ENCODE assay signal across 20 cellular contexts in the genomic region with DNA sequence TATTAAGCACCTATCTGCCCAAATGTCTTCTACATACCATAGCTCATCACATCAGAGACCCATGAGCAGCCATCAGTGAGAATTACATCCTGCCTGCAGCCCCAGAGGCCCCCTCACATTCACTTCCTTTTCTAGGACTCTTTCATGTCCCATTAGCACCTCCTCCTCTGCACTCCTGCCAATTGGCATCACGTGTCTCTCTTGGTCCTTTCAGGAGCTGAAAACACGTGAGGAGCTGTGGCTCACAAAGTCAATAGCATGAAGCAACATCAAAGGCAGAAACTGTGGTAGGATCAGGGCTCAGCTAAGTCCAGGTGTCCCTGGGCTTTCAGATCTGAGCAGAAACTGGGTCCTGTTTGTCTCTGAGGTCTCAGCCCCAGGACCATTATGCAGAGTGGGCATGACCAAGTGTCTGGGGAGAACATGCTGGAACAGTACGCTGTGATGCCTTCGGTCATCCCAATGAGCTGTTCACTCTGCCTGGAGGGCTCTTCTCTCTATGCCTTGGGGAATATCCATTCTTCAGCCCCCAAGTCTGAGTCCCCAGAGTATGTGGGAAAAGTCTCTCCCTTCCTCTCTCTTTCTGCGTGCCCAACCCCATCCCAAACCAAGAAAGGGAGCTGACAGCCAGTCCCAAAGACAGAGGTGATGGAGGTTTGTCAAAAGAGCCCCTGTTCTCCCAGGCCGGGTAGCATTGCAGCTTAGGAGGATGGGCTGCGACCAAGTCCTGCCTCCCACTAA.
DNase-seq lines count a peak whose midpoint lies in the region; ATAC-seq, FAIRE-seq and TF ChIP-seq lines count a peak whose summit lies in the region.
"Had no signal": no experiment of that assay in that cellular context is flagged by ENCODE, and none has a peak within 500 bp of the region (broad histone marks: within the 10 kb centered on the region; RNA-seq: fewer than 3 reads in every experiment).

No MANE protein-coding gene starts in this region.

- SMC1A ChIA-PET in GM12878 (lab: Charles Lee; ENCODE audit: uncharacterized antibody, unreplicated experiment), result no interaction called here

- no peak overlapping the region for H3K9ac ChIP-seq in GM12878 (ENCODE audit: control insufficient read depth, insufficient read depth, low read length)

- CTCF ChIA-PET in GM12878 (lab: Yijun Ruan, JAX), result no interaction called here
- CTCF ChIA-PET in HEK293T (lab: Yijun Ruan, JAX), result no interaction called here

- RAD21 ChIA-PET in GM12878 (lab: Charles Lee; ENCODE audit: unreplicated experiment), result no interaction called here

- DNase-seq in GM12891 (ENCODE audit: insufficient read length, low spot score) (no peak), NAMALWA (ENCODE audit: low spot score) (peak; percentile 13), GM12878 (ENCODE audit: low read depth, low spot score) (no peak), neural crest cell (ENCODE audit: low read depth, low spot score) (no peak), HEK293T (ENCODE audit: extremely low spot score) (no peak), sciatic nerve (ENCODE audit: low spot score) (no peak)
- DNase-seq: activated CD8-positive, alpha-beta T cell treated with anti-CD3 and anti-CD28 coated beads, Interleukin-2, amount 10 ng/mL, durations not matched to agents 7 days and 5 days; activated effector memory CD4-positive, alpha-beta T cell treated with Interleukin-2 at 50 U/mL for 16 hours; CD8-positive, alpha-beta T cell; immature natural killer cell; NCI-H1436 treated with DMSO at 0.1 percent for 48 hours; NCI-H82; sigmoid colon; stimulated activated CD4-positive, alpha-beta T cell treated with anti-CD3 and anti-CD28 coated beads, Interleukin-4, amount 100 ng/mL, for 24 hours; stimulated activated naive B cell treated with anti-CD40 and anti-IgM and Interleukin-4, amounts not matched to agents 10 μg/mL and 1 μg/mL and 100 μg/mL, for 72 hours; uterus had no signal

- in situ Hi-C loops in GM12878 (cut with MboI), result no loop called here

- no peaks in the 10 kb centered on the region for H4K20me1 ChIP-seq in GM12878 (ENCODE audit: control insufficient read depth, insufficient read depth)

- ATAC-seq in GM12878 (no peak; the same call in 2 of the 3 replicates), sciatic nerve (no peak), GM18519 (IDR thresholded peaks at IDR 0.05; ENCODE audit: low FRiP score, unreplicated experiment) (no peak)
- ATAC-seq: activated CD8-positive, alpha-beta T cell treated with anti-CD3 and anti-CD28 coated beads, Interleukin-2, amount 10 ng/mL, durations not matched to agents 7 days and 5 days; CD8-positive, alpha-beta T cell; gastroesophageal sphincter; stimulated activated naive B cell treated with anti-CD40 and anti-IgM and Interleukin-4, amounts not matched to agents 10 μg/mL and 1 μg/mL and 100 μg/mL, for 72 hours had no signal

- no peaks in the 10 kb centered on the region for H3K27me3 ChIP-seq in GM12878 (replicated peaks in 1 of 2; ENCODE audit: control insufficient read depth in 2 of 2, insufficient read depth in 2 of 2, low read length in 1 of 2)
- H3K27me3 ChIP-seq: gastroesophageal sphincter, neutrophil, sigmoid colon, SJSA1, uterus had no signal

- intact Hi-C loops in GM12878 (cut with micrococcal nuclease; ENCODE audit: unreplicated experiment), result no loop called here
- intact Hi-C loops in sciatic nerve (cut with DNase I), result no loop called here

- no peak for TF ChIP-seq EP300 in GM12878 (IDR thresholded peaks at IDR 0.05; ENCODE audit: borderline replicate concordance in 1 of 2, control insufficient read depth in 1 of 2, low read depth in 2 of 2, low read length in 2 of 2)

- no peaks in the 10 kb centered on the region for H3K9me3 ChIP-seq in GM12878 (replicated peaks; ENCODE audit: control insufficient read depth, insufficient read depth, low read length)
- H3K9me3 ChIP-seq: gastroesophageal sphincter, neutrophil, SJSA1, uterus had no signal

- no peak overlapping the region for H3K4me3 ChIP-seq in GM12878
- H3K4me3 ChIP-seq: gastroesophageal sphincter, sigmoid colon, SJSA1, uterus had no signal

- H3K27ac Mint-ChIP-seq in neural crest cell (ENCODE audit: unreplicated experiment), result peak overlapping the region; percentile 21
- H3K27ac Mint-ChIP-seq: activated CD8-positive, alpha-beta T cell treated with anti-CD3 and anti-CD28 coated beads, Interleukin-2, amount 10 ng/mL, durations not matched to agents 7 days and 5 days; CD8-positive, alpha-beta T cell; stimulated activated naive B cell treated with anti-CD40 and anti-IgM and Interleukin-4, amounts not matched to agents 10 μg/mL and 1 μg/mL and 100 μg/mL, for 72 hours had no signal

- POLR2A ChIA-PET in GM12878 (lab: Charles Lee), result no interaction called here
- POLR2A ChIA-PET in HEK293T (lab: Yijun Ruan, JAX), result no interaction called here

- no peaks in the 10 kb centered on the region for H3K4me1 ChIP-seq in GM12878 (ENCODE audit: control insufficient read depth, insufficient read depth, low read length)
- H3K4me1 ChIP-seq: gastroesophageal sphincter, sigmoid colon, SJSA1, uterus had no signal

- TF ChIP-seq CTCF in GM12878 (IDR thresholded peaks at IDR 0.05 in 2 of 3, conservative IDR thresholded peaks at IDR 0.05 in 1 of 3; ENCODE audit: control insufficient read depth in 2 of 3, extremely low read depth in 1 of 3, insufficient read depth in 1 of 3, low read depth in 3 of 3, low read length in 3 of 3), result no peak
- TF ChIP-seq CTCF in neural crest cell (conservative IDR thresholded peaks at IDR 0.05), result no peak

- TF ChIP-seq POLR2A in GM12891 (IDR thresholded peaks at IDR 0.05; ENCODE audit: low read depth, low read length), result no peak
- TF ChIP-seq POLR2A in GM12878 (IDR thresholded peaks at IDR 0.05; ENCODE audit: low read depth, low read length), result no peak

- no peak for FAIRE-seq in GM12891 (lab: Jason Lieb, UNC)
- FAIRE-seq in GM12878 (lab: Jason Lieb, UNC), result no peak

- no peak overlapping the region for H3K27ac ChIP-seq in GM12878 (ENCODE audit: control insufficient read depth, insufficient read depth)
- H3K27ac ChIP-seq: gastroesophageal sphincter, neutrophil, sigmoid colon, SJSA1, uterus had no signal

- BruUV-seq in GM12878 (replicated peaks; lab: Mats Ljungman, UMichigan), result no TSS peak

- H3K36me3 ChIP-seq in GM12878 (ENCODE audit: control insufficient read depth in 2 of 2, insufficient read depth in 2 of 2, low read length in 1 of 2), result no peaks in the 10 kb centered on the region
- H3K36me3 ChIP-seq: gastroesophageal sphincter, neutrophil, sigmoid colon, SJSA1, uterus had no signal

- H3K4me1 Mint-ChIP-seq in neural crest cell, result peaks cover 14% of the 10 kb centered on the region
- H3K4me1 Mint-ChIP-seq: immature natural killer cell had no signal

- H2AFZ ChIP-seq in GM12878 (ENCODE audit: control insufficient read depth, low read depth, low read length), result no peak overlapping the region

- no peak overlapping the region for H3K4me2 ChIP-seq in GM12878 (ENCODE audit: control insufficient read depth, insufficient read depth)

- no peak overlapping the region for H3K4me3 Mint-ChIP-seq in neural crest cell
- H3K4me3 Mint-ChIP-seq: activated CD8-positive, alpha-beta T cell treated with anti-CD3 and anti-CD28 coated beads, Interleukin-2, amount 10 ng/mL, durations not matched to agents 7 days and 5 days; CD8-positive, alpha-beta T cell; immature natural killer cell; stimulated activated naive B cell treated with anti-CD40 and anti-IgM and Interleukin-4, amounts not matched to agents 10 μg/mL and 1 μg/mL and 100 μg/mL, for 72 hours had no signal

- H3K79me2 ChIP-seq in GM12878 (ENCODE audit: control insufficient read depth, insufficient read depth, low read length), result no peaks in the 10 kb centered on the region

- WGBS in GM12878 (ENCODE audit: insufficient coverage, insufficient replicate concordance, low lambda C conversion rate, missing lambda C conversion rate), result 20% methylated on average over 7 of the region's 7 CpGs

- H3K27me3 Mint-ChIP-seq in neural crest cell (ENCODE audit: low read depth), result no peaks in the 10 kb centered on the region

- no peaks in the 10 kb centered on the region for H3K36me3 Mint-ChIP-seq in neural crest cell (ENCODE audit: low read depth)
- H3K36me3 Mint-ChIP-seq: CD8-positive, alpha-beta T cell; immature natural killer cell; stimulated activated naive B cell treated with anti-CD40 and anti-IgM and Interleukin-4, amounts not matched to agents 10 μg/mL and 1 μg/mL and 100 μg/mL, for 72 hours had no signal

- TF ChIP-seq RAD21 in GM12878 (IDR thresholded peaks at IDR 0.05; ENCODE audit: insufficient read depth, low read depth, low read length), result no peak

- peaks cover 2% of the 10 kb centered on the region for H3K9me3 Mint-ChIP-seq in neural crest cell
- H3K9me3 Mint-ChIP-seq: CD8-positive, alpha-beta T cell had no signal

TF ChIP-seq in GM12891, 5 proteins besides CTCF, POLR2A, EP300 and RAD21:
- TF ChIP-seq SPI1 (IDR thresholded peaks at IDR 0.05; ENCODE audit: low read depth, low read length) (peak; percentile 11; the same call in 1 of the 2 replicates), TAF1 (IDR thresholded peaks at IDR 0.05; ENCODE audit: low read depth, low read length) (no peak)

TF ChIP-seq in GM12878, 131 proteins besides CTCF, POLR2A, EP300 and RAD21 (continues in another document):
- TF ChIP-seq ZZZ3 (IDR thresholded peaks at IDR 0.05; ENCODE audit: control insufficient read depth, insufficient read length, low read depth) (no peak), BHLHE40 (IDR thresholded peaks at IDR 0.05; ENCODE audit: borderline replicate concordance in 1 of 2, low read depth in 2 of 2, low read length in 1 of 2) (peak in 1 of 2 experiments; percentile 47; a peak in 2 of 4 replicates)

TF ChIP-seq in HEK293T, 16 proteins besides CTCF, POLR2A, EP300 and RAD21:
- TF ChIP-seq FOXK2 (IDR thresholded peaks at IDR 0.05) (no peak), BHLHE40 (IDR thresholded peaks at IDR 0.05; ENCODE audit: borderline replicate concordance) (no peak), L3MBTL2 (conservative IDR thresholded peaks at IDR 0.05) (no peak), ZNF384 (IDR thresholded peaks at IDR 0.05) (no peak), SUZ12 (IDR thresholded peaks at IDR 0.05) (no peak), ELF4 (IDR thresholded peaks at IDR 0.05) (no peak), TARDBP (IDR thresholded peaks at IDR 0.05) (no peak), HDGF (IDR thresholded peaks at IDR 0.05; ENCODE audit: borderline replicate concordance) (no peak), SP1 (IDR thresholded peaks at IDR 0.05) (no peak)
